16 cellular contexts compared by ENCODE assay signal in the genomic region with DNA sequence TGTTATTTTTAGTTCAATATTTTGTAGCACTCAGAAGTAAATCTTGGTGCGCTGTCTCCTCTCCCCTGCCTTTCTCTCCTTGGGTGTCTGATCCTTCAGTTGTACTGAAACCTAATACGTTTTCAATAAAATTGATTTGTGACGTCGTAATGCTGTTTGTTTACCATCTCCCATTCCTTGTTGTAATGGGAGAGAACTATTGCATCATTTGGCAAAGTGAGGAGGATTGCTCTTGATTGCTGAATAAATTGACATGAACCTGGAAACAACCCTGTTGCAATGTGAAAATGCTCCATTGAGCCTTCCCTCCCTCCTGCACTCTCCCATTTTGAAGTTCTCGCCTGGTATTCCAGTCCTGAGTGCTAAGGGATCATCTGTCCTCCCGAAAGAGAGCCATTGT.
"Had no signal": no experiment of that assay in that cellular context is flagged by ENCODE, and none has a peak within 500 bp of the region (broad histone marks: within the 10 kb centered on the region; RNA-seq: fewer than 3 reads in every experiment).

No MANE protein-coding gene starts in this region.

- H3K36me3 ChIP-seq: gastrocnemius medialis, heart right ventricle, neural progenitor cell, sigmoid colon, thoracic aorta, upper lobe of right lung had no signal

- H3K4me2 ChIP-seq: neural progenitor cell had no signal

- H3K9me3 ChIP-seq: gastrocnemius medialis, heart right ventricle, sigmoid colon, thoracic aorta, upper lobe of right lung had no signal

- H3K27ac ChIP-seq: gastrocnemius medialis, heart right ventricle, neural progenitor cell, sigmoid colon, thoracic aorta, upper lobe of right lung had no signal

- ATAC-seq: activated naive CD4-positive, alpha-beta T cell treated with anti-CD3 and anti-CD28 coated beads, Interleukin-2, amount 50 U/mL, for 72 hours; gastrocnemius medialis; heart right ventricle; upper lobe of right lung had no signal

- H3K36me3 Mint-ChIP-seq: activated naive CD4-positive, alpha-beta T cell treated with anti-CD3 and anti-CD28 coated beads, Interleukin-2, amount 50 U/mL, for 72 hours; neural progenitor cell had no signal

- H3K27me3 ChIP-seq: gastrocnemius medialis, neural progenitor cell, upper lobe of right lung had no signal

- H3K9me3 Mint-ChIP-seq: activated CD4-positive, alpha-beta memory T cell treated with anti-CD3 and anti-CD28 coated beads, Interleukin-2, amount 10 ng/mL, durations not matched to agents 7 days and 5 days; activated naive CD4-positive, alpha-beta T cell treated with anti-CD3 and anti-CD28 coated beads, Interleukin-2, amount 50 U/mL, for 72 hours; neural progenitor cell had no signal

- DNase-seq: activated CD4-positive, alpha-beta memory T cell treated with anti-CD3 and anti-CD28 coated beads, Interleukin-2, amount 10 ng/mL, durations not matched to agents 7 days and 5 days; activated CD4-positive, alpha-beta T cell treated with anti-CD3 and anti-CD28 coated beads for 4 hours; activated gamma-delta T cell; activated T-cell treated with anti-CD3 and anti-CD28 coated beads, Interleukin-2, amount 50 U/mL, for 48 hours; amniotic stem cell; erythroblast; gastrocnemius medialis; heart right ventricle; sigmoid colon; stimulated activated CD4-positive, alpha-beta T cell treated with anti-CD3 and anti-CD28 coated beads, Interleukin-12 subunit alpha, Interleukin-12 subunit beta, amount 100 ng/mL, for 4 hours; stimulated activated CD4-positive, alpha-beta T cell treated with anti-CD3 and anti-CD28 coated beads, Interleukin-2, amount 100 ng/mL, for 24 hours; T-helper 2 cell; upper lobe of right lung had no signal

- H3K4me3 Mint-ChIP-seq: activated CD4-positive, alpha-beta memory T cell treated with anti-CD3 and anti-CD28 coated beads, Interleukin-2, amount 10 ng/mL, durations not matched to agents 7 days and 5 days; neural progenitor cell had no signal

- H3K4me3 ChIP-seq: gastrocnemius medialis, heart right ventricle, neural progenitor cell, sigmoid colon, thoracic aorta, upper lobe of right lung had no signal

- H3K27ac Mint-ChIP-seq: activated CD4-positive, alpha-beta memory T cell treated with anti-CD3 and anti-CD28 coated beads, Interleukin-2, amount 10 ng/mL, durations not matched to agents 7 days and 5 days; neural progenitor cell had no signal

- H3K27me3 Mint-ChIP-seq: activated CD4-positive, alpha-beta memory T cell treated with anti-CD3 and anti-CD28 coated beads, Interleukin-2, amount 10 ng/mL, durations not matched to agents 7 days and 5 days had no signal

- H2AFZ ChIP-seq: neural progenitor cell had no signal

- H3K4me1 Mint-ChIP-seq: activated CD4-positive, alpha-beta memory T cell treated with anti-CD3 and anti-CD28 coated beads, Interleukin-2, amount 10 ng/mL, durations not matched to agents 7 days and 5 days had no signal

- H3K4me1 ChIP-seq: gastrocnemius medialis, heart right ventricle, sigmoid colon, upper lobe of right lung had no signal
